ENCODE assay signal across 15 cellular contexts in genomic region chr14:72472845-72473244, GRCh38.
DNase-seq lines count a peak whose midpoint lies in the region; ATAC-seq and TF ChIP-seq lines count a peak whose summit lies in the region.
"Had no signal": no experiment of that assay in that cellular context is flagged by ENCODE, and none has a peak within 500 bp of the region (broad histone marks: within the 10 kb centered on the region; RNA-seq: fewer than 3 reads in every experiment).

No MANE protein-coding gene starts in this region.

- no peaks in the 10 kb centered on the region for H3K79me2 ChIP-seq in SK-N-SH (ENCODE audit: insufficient read depth)
- H3K79me2 ChIP-seq in smooth muscle cell (ENCODE audit: low read depth): no peaks in the 10 kb centered on the region

- H3K4me1 ChIP-seq in SK-N-SH (ENCODE audit: control insufficient read depth in 1 of 2, insufficient read depth in 2 of 2, low read depth in 1 of 2, low read length in 1 of 2) (no peaks in the 10 kb centered on the region), smooth muscle cell (ENCODE audit: low read depth) (no peaks in the 10 kb centered on the region)
- H3K4me1 ChIP-seq: esophagus muscularis mucosa had no signal

- ATAC-seq in SK-N-SH treated with all-trans-retinoic acid at 6 μM for 48 hours (no peak), HG02884 (IDR thresholded peaks at IDR 0.05; ENCODE audit: unreplicated experiment) (no peak)
- ATAC-seq: heart left ventricle; natural killer cell treated with Interleukin-12 subunit alpha and Interleukin-12 subunit beta and Interleukin-15 and Interleukin-18, amount 100 ng/mL, for 72 hours had no signal

- H3K27ac ChIP-seq in SK-N-SH (ENCODE audit: low read depth in 2 of 2, low read length in 1 of 2) (no peak overlapping the region), smooth muscle cell (ENCODE audit: low read depth) (no peak overlapping the region)
- H3K27ac ChIP-seq: esophagus muscularis mucosa, heart left ventricle, stomach had no signal

- H3K36me3 ChIP-seq in SK-N-SH (replicated peaks in 1 of 2; ENCODE audit: control insufficient read depth in 1 of 2, insufficient read depth in 2 of 2, low read length in 1 of 2): no peaks in the 10 kb centered on the region
- no peaks in the 10 kb centered on the region for H3K36me3 ChIP-seq in smooth muscle cell (ENCODE audit: low read depth)
- H3K36me3 ChIP-seq: esophagus muscularis mucosa, stomach had no signal

- WGBS in SK-N-SH (ENCODE audit: low lambda C conversion rate): 65% methylated on average over 14 of the region's 14 CpGs
- WGBS in smooth muscle cell (ENCODE audit: low lambda C conversion rate): 95% methylated on average over 14 of the region's 14 CpGs

- no peak for TF ChIP-seq POLR2A in NB4 (IDR thresholded peaks at IDR 0.05; ENCODE audit: extremely low read depth, insufficient read length)

- peak; percentile 28; the same call in 1 of the 2 replicates for TF ChIP-seq CTCF in SK-N-SH (IDR thresholded peaks at IDR 0.05)
- TF ChIP-seq CTCF in NB4 (IDR thresholded peaks at IDR 0.05; ENCODE audit: low read depth, low read length): no peak
- TF ChIP-seq CTCF in smooth muscle cell (IDR thresholded peaks at IDR 0.05; ENCODE audit: borderline replicate concordance, insufficient read depth, poor library complexity, severe bottlenecking): peak; percentile 16

- POLR2A ChIA-PET in SK-N-SH (lab: Yijun Ruan, JAX): no interaction called here

- DNase-seq in SK-N-SH: no peak
- DNase-seq in NB4 (ENCODE audit: low read depth): peak; percentile 14
- DNase-seq in dermis blood vessel endothelial cell: peak; percentile 12
- no peak for DNase-seq in smooth muscle cell (lab: John Stamatoyannopoulos, UW; ENCODE audit: unreplicated experiment)
- DNase-seq in ACHN: no peak
- DNase-seq in DMS153 treated with DMSO at 0.1 percent for 48 hours (lab: John Stamatoyannopoulos, UW; ENCODE audit: unreplicated experiment): no peak
- DNase-seq: heart left ventricle, kidney, NCI-H1092 treated with DMSO at 0.1 percent for 48 hours, SHP77, stomach had no signal

- no peaks in the 10 kb centered on the region for H3K9me2 ChIP-seq in SK-N-SH

- TF ChIP-seq EP300 in SK-N-SH (IDR thresholded peaks at IDR 0.05; ENCODE audit: borderline replicate concordance in 1 of 2, low read depth in 1 of 2, low read length in 1 of 2): no peak

- no peaks in the 10 kb centered on the region for H3K9me3 ChIP-seq in SK-N-SH
- no peaks in the 10 kb centered on the region for H3K9me3 ChIP-seq in smooth muscle cell (replicated peaks; ENCODE audit: low read depth)
- H3K9me3 ChIP-seq: esophagus muscularis mucosa, heart left ventricle, stomach had no signal

- H4K20me1 ChIP-seq in SK-N-SH (ENCODE audit: insufficient read depth) (no peaks in the 10 kb centered on the region), smooth muscle cell (ENCODE audit: low read depth) (no peaks in the 10 kb centered on the region)

- H3K27me3 ChIP-seq in SK-N-SH (ENCODE audit: insufficient read depth): peaks cover 13% of the 10 kb centered on the region; the same call in 1 of the 2 replicates
- H3K27me3 ChIP-seq in smooth muscle cell (ENCODE audit: low read depth): no peaks in the 10 kb centered on the region
- H3K27me3 ChIP-seq: esophagus muscularis mucosa, heart left ventricle, stomach had no signal

- H3F3A ChIP-seq in SK-N-SH (replicated peaks; ENCODE audit: insufficient read depth): no peaks in the 10 kb centered on the region
- H3F3A ChIP-seq in smooth muscle cell (ENCODE audit: low read depth): no peaks in the 10 kb centered on the region

- TF ChIP-seq RAD21 in SK-N-SH (IDR thresholded peaks at IDR 0.05; ENCODE audit: low read length): no peak

- H3K4me3 ChIP-seq in SK-N-SH (ENCODE audit: low read depth in 2 of 2, low read length in 1 of 2) (no peak overlapping the region), NB4 (ENCODE audit: low read depth, low read length) (no peak overlapping the region), smooth muscle cell (no peak overlapping the region)
- H3K4me3 ChIP-seq: esophagus muscularis mucosa, heart left ventricle, stomach had no signal

- H3K9ac ChIP-seq in SK-N-SH: no peak overlapping the region
- H3K9ac ChIP-seq in smooth muscle cell (ENCODE audit: low read depth): no peak overlapping the region

- in situ Hi-C loops in ACHN (cut with HindIII; ENCODE audit: low pct_ligation_motif_present, low pct_unique_long_range_greater_than_20kb, low sequenced_read_pairs): no loop called here

- CTCF ChIA-PET in SK-N-SH (lab: Yijun Ruan, JAX): interaction anchor here (1.3 kb wide), 1 partner anchor 44 kb away, joined by 3 read pairs; no protein-coding TSS in a partner anchor

- H2AFZ ChIP-seq in SK-N-SH (ENCODE audit: low read depth): no peak overlapping the region
- no peak overlapping the region for H2AFZ ChIP-seq in smooth muscle cell (ENCODE audit: low read depth)

- H3K4me2 ChIP-seq in SK-N-SH: no peak overlapping the region
- no peak overlapping the region for H3K4me2 ChIP-seq in smooth muscle cell

TF ChIP-seq in SK-N-SH, 30 proteins besides CTCF, POLR2A, EP300 and RAD21 (continues in another document):
- TF ChIP-seq RXRA (IDR thresholded peaks at IDR 0.05; ENCODE audit: borderline replicate concordance, low read depth): no peak
- TF ChIP-seq FOXM1 (IDR thresholded peaks at IDR 0.05; ENCODE audit: low read depth): no peak
- TF ChIP-seq PBX3 (IDR thresholded peaks at IDR 0.05): no peak
- TF ChIP-seq SMC3 (IDR thresholded peaks at IDR 0.05; ENCODE audit: low read depth, low read length): no peak
- TF ChIP-seq FOXJ3 (CRISPR knock-in tag; IDR thresholded peaks at IDR 0.05): no peak
- TF ChIP-seq JUND (IDR thresholded peaks at IDR 0.05): no peak
- TF ChIP-seq GABPA (IDR thresholded peaks at IDR 0.05; ENCODE audit: low read depth): no peak
- no peak for TF ChIP-seq YY1 (IDR thresholded peaks at IDR 0.05; ENCODE audit: low read depth)
- TF ChIP-seq, protein P1, sequence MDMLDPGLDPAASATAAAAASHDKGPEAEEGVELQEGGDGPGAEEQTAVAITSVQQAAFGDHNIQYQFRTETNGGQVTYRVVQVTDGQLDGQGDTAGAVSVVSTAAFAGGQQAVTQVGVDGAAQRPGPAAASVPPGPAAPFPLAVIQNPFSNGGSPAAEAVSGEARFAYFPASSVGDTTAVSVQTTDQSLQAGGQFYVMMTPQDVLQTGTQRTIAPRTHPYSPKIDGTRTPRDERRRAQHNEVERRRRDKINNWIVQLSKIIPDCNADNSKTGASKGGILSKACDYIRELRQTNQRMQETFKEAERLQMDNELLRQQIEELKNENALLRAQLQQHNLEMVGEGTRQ (IDR thresholded peaks at IDR 0.05; ENCODE audit: borderline replicate concordance, low read depth, low read length): no peak
- no peak for TF ChIP-seq MXI1 (IDR thresholded peaks at IDR 0.05; ENCODE audit: low read depth, low read length)
- no peak for TF ChIP-seq FOSL2 (IDR thresholded peaks at IDR 0.05; ENCODE audit: borderline replicate concordance, low read depth)
- TF ChIP-seq, protein P2, sequence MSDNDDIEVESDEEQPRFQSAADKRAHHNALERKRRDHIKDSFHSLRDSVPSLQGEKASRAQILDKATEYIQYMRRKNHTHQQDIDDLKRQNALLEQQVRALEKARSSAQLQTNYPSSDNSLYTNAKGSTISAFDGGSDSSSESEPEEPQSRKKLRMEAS (IDR thresholded peaks at IDR 0.05; ENCODE audit: low read depth): no peak

TF ChIP-seq in SK-N-SH treated with all-trans-retinoic acid at 6 μM for 48 hours, 23 proteins besides CTCF, POLR2A, EP300 and RAD21:
- TF ChIP-seq ZNF70 (CRISPR knock-in tag; IDR thresholded peaks at IDR 0.05) (no peak), ZNF8 (CRISPR knock-in tag; IDR thresholded peaks at IDR 0.05) (no peak), ZFP3 (CRISPR knock-in tag; IDR thresholded peaks at IDR 0.05) (no peak), GLIS3 (CRISPR knock-in tag; IDR thresholded peaks at IDR 0.05) (no peak), ZC3H10 (CRISPR knock-in tag; IDR thresholded peaks at IDR 0.05) (no peak), TOX (CRISPR knock-in tag; IDR thresholded peaks at IDR 0.05; ENCODE audit: borderline replicate concordance) (no peak)
- TF ChIP-seq, protein P3, sequence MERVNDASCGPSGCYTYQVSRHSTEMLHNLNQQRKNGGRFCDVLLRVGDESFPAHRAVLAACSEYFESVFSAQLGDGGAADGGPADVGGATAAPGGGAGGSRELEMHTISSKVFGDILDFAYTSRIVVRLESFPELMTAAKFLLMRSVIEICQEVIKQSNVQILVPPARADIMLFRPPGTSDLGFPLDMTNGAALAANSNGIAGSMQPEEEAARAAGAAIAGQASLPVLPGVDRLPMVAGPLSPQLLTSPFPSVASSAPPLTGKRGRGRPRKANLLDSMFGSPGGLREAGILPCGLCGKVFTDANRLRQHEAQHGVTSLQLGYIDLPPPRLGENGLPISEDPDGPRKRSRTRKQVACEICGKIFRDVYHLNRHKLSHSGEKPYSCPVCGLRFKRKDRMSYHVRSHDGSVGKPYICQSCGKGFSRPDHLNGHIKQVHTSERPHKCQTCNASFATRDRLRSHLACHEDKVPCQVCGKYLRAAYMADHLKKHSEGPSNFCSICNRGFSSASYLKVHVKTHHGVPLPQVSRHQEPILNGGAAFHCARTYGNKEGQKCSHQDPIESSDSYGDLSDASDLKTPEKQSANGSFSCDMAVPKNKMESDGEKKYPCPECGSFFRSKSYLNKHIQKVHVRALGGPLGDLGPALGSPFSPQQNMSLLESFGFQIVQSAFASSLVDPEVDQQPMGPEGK (CRISPR knock-in tag; IDR thresholded peaks at IDR 0.05; ENCODE audit: borderline replicate concordance): no peak

Comparison
In these comparisons a context has a peak if more than half of its experiments do, and no peak if none do; other contexts are left out.
1. DNase-seq: peak in NB4 (single experiment) and dermis blood vessel endothelial cell (single experiment); none in SK-N-SH (single experiment), smooth muscle cell (single experiment), ACHN (single experiment) and DMS153 treated with DMSO at 0.1 percent for 48 hours (single experiment).